ENCODE assay signal across 15 cellular contexts in the genomic region with DNA sequence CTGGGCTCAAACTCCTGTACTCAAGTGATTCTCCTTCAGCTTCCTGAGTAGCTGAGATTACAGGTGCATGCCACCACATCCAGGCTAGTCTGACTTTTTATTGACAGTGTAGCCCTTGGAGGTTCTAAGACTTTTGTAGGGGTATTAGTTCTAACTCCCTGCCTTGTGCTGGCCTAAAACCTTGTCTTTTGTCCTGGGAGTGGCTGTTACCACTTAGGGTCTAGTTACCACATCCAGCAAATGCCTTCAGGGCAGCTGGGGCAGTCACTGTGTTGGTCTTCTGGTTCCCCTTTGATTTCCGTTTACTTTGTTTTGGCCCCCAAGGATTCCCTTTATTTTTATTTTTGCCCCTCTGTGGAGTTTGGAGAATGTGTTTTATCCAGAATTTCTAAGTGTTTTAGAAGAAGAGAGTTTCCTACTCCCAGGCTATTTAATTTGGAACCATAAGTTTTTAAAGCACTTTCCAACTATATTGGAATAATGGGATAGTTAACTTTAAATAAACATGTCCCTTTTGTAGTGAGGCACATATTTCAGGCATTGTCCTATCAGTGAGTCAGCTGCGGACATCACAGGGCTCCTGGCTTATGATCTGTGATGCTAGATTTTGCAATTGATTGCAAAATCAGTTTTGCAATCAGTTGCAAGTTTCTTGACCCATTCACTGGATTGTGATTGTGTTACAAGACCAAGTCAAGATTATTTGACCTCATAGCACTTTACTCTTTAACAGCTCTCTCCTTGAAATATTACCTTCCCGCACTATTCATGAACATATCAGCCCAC. TPM values are rescaled to one million over a fixed set of nuclear protein-coding genes. Genes with fewer than 3 reads are reported as not detected.
DNase-seq lines count a peak whose midpoint lies in the region; ATAC-seq and TF ChIP-seq lines count a peak whose summit lies in the region.
"Had no signal": no experiment of that assay in that cellular context is flagged by ENCODE, and none has a peak within 500 bp of the region (broad histone marks: within the 10 kb centered on the region; RNA-seq: fewer than 3 reads in every experiment).

No MANE protein-coding gene starts in this region.

- intact Hi-C loops in left lung (cut with DNase I) (no loop called here), vagina (cut with DNase I) (no loop called here)

- H3K4me1 ChIP-seq in left lung (peaks cover 12 to 28% of the 10 kb centered on the region in 2 donors), vagina (no peaks in the 10 kb centered on the region)
- H3K4me1 ChIP-seq: parathyroid adenoma had no signal

- TF ChIP-seq CTCF in left lung (IDR thresholded peaks at IDR 0.05): no peak
- no peak for TF ChIP-seq CTCF in vagina (IDR thresholded peaks at IDR 0.05)

- H3K27me3 ChIP-seq in left lung (no peaks in the 10 kb centered on the region), vagina (no peaks in the 10 kb centered on the region)
- H3K27me3 ChIP-seq: cardiac muscle cell had no signal

- TF ChIP-seq POLR2A in vagina (IDR thresholded peaks at IDR 0.05): no peak

- DNase-seq in HuH-7 (ENCODE audit: low spot score) (peak; percentile 21), amniotic epithelial cell (ENCODE audit: low read depth) (peak; percentile 97), left lung (peak in 1 of 2 donors; percentile 53), vagina (ENCODE audit: extremely low spot score in 2 of 2) (no peak), NCI-H82 treated with DMSO at 0.1 percent for 48 hours (lab: John Stamatoyannopoulos, UW; ENCODE audit: unreplicated experiment) (no peak), NCI-H69 (lab: John Stamatoyannopoulos, UW) (no peak)
- DNase-seq in effector memory CD8-positive, alpha-beta T cell: no peak
- DNase-seq: activated CD4-positive, alpha-beta T cell treated with anti-CD3 and anti-CD28 coated beads for 36 hours; NCI-H1092; stimulated activated CD4-positive, alpha-beta T cell treated with anti-CD3 and anti-CD28 coated beads, Interleukin-2, amount 100 ng/mL, for 48 hours; stimulated activated naive CD8-positive, alpha-beta T cell treated with anti-CD3 and anti-CD28 coated beads, Interleukin-15, amount 100 ng/mL, for 72 hours had no signal

- peak; percentile 83 for ATAC-seq in left lung
- no peak for ATAC-seq in effector memory CD8-positive, alpha-beta T cell (replicated peaks)
- ATAC-seq: activated CD4-positive, alpha-beta T cell treated with anti-CD3 and anti-CD28 coated beads for 36 hours; stimulated activated naive CD8-positive, alpha-beta T cell treated with anti-CD3 and anti-CD28 coated beads, Interleukin-15, amount 100 ng/mL, for 72 hours had no signal

- peaks cover 0 to under 1% of the 10 kb centered on the region in 2 donors for H3K4me1 Mint-ChIP-seq in effector memory CD8-positive, alpha-beta T cell (ENCODE audit: low read depth in 2 of 2)
- H3K4me1 Mint-ChIP-seq: stimulated activated naive CD8-positive, alpha-beta T cell treated with anti-CD3 and anti-CD28 coated beads, Interleukin-15, amount 100 ng/mL, for 72 hours had no signal

- no peak overlapping the region for H3K27ac Mint-ChIP-seq in effector memory CD8-positive, alpha-beta T cell
- H3K27ac Mint-ChIP-seq: activated CD4-positive, alpha-beta T cell treated with anti-CD3 and anti-CD28 coated beads for 36 hours; stimulated activated naive CD8-positive, alpha-beta T cell treated with anti-CD3 and anti-CD28 coated beads, Interleukin-15, amount 100 ng/mL, for 72 hours had no signal

- H3K4me3 Mint-ChIP-seq in effector memory CD8-positive, alpha-beta T cell: no peak overlapping the region
- H3K4me3 Mint-ChIP-seq: activated CD4-positive, alpha-beta T cell treated with anti-CD3 and anti-CD28 coated beads for 36 hours; stimulated activated naive CD8-positive, alpha-beta T cell treated with anti-CD3 and anti-CD28 coated beads, Interleukin-15, amount 100 ng/mL, for 72 hours had no signal

- no peaks in the 10 kb centered on the region for H3K27me3 Mint-ChIP-seq in effector memory CD8-positive, alpha-beta T cell

- H3K36me3 Mint-ChIP-seq in effector memory CD8-positive, alpha-beta T cell (ENCODE audit: insufficient read depth): no peaks in the 10 kb centered on the region

- H3K4me3 ChIP-seq in left lung: no peak overlapping the region
- no peak overlapping the region for H3K4me3 ChIP-seq in vagina
- H3K4me3 ChIP-seq: cardiac muscle cell had no signal

- H3K9me3 Mint-ChIP-seq in effector memory CD8-positive, alpha-beta T cell: no peaks in the 10 kb centered on the region
- H3K9me3 Mint-ChIP-seq: stimulated activated naive CD8-positive, alpha-beta T cell treated with anti-CD3 and anti-CD28 coated beads, Interleukin-15, amount 100 ng/mL, for 72 hours had no signal

- H3K36me3 ChIP-seq in left lung (no peaks in the 10 kb centered on the region), vagina (no peaks in the 10 kb centered on the region)
- H3K36me3 ChIP-seq: cardiac muscle cell had no signal

- H3K27ac ChIP-seq in left lung (peak overlapping the region; percentile 53 to 82), vagina (peak overlapping the region; percentile 66)
- H3K27ac ChIP-seq: cardiac muscle cell, parathyroid adenoma had no signal

- no peaks in the 10 kb centered on the region for H3K9me3 ChIP-seq in left lung
- H3K9me3 ChIP-seq in vagina: no peaks in the 10 kb centered on the region

RNA-seq across cellular contexts. Expression of a gene that starts 25.0 kb away (rescaled TPM):
- total RNA-seq in left lung (not detected), vagina (not detected)
- total RNA-seq: activated CD4-positive, alpha-beta T cell treated with anti-CD3 and anti-CD28 coated beads for 36 hours; cardiac muscle cell; frontal cortex; lung microvascular endothelial cell had no signal

Comparison
In these comparisons a context has a peak if more than half of its experiments do, and no peak if none do; other contexts are left out.
1. DNase-seq: peak in HuH-7 (single experiment) and amniotic epithelial cell (single experiment); none in vagina (0 of 2), NCI-H82 treated with DMSO at 0.1 percent for 48 hours (single experiment), effector memory CD8-positive, alpha-beta T cell (0 of 3) and NCI-H69 (single experiment).